18 cellular contexts compared by ENCODE assay signal in the genomic region with DNA sequence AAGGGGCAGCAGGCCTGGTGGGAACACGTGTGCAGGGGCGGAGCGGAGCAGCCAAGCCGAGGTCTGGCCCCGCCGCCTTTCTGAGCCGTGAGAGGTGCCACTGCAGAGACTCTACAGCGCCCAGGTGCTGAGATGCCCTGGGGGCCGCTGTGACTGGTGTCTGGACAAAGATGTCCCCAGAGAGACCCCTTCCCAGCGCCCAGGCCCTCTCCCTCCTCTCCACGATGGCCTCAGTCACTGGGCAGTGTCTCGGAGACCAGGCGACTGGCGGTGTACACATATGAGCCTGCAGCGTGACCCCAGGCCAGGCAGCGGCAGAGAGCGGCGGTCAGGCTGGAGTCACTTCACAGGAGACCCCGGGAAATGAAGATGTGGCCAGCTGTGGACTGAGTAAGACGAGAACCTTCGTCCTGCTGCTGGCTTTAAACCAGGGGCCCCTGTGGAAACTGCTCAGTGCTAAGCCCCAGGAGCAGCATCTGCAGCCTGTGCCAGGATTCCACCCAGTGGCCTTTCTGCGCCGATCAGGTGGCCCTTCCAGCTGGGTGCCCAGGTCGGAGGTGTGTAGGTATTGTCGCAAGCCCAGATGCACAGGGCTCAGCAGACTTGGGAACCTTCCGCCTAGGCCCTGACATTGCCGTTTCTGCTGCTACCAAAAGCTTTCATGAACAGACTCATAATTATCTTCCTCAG. TPM values are rescaled to one million over a fixed set of nuclear protein-coding genes. Genes with fewer than 3 reads are reported as not detected.
A peak's percentile ranks its signal among the peaks of the same experiment; 100 is the strongest.
DNase-seq lines count a peak whose midpoint lies in the region; ATAC-seq lines count a peak whose summit lies in the region.
"Had no signal": no experiment of that assay in that cellular context is flagged by ENCODE, and none has a peak within 500 bp of the region (broad histone marks: within the 10 kb centered on the region; RNA-seq: fewer than 3 reads in every experiment).

No MANE protein-coding gene starts in this region.

- no peaks in the 10 kb centered on the region for H3K9me3 Mint-ChIP-seq in dendritic cell treated with granulocyte-macrophage colony-stimulating factor and Interleukin-4, amounts not matched to agents 40 ng/mL and 50 ng/mL, for 4 days
- H3K9me3 Mint-ChIP-seq: CD4-positive, alpha-beta T cell; CD8-positive, alpha-beta T cell had no signal

- H3K27me3 Mint-ChIP-seq in dendritic cell treated with granulocyte-macrophage colony-stimulating factor and Interleukin-4, amounts not matched to agents 40 ng/mL and 50 ng/mL, for 4 days = peaks cover 3% of the 10 kb centered on the region
- H3K27me3 Mint-ChIP-seq: CD4-positive, alpha-beta T cell had no signal

- DNase-seq in Daoy (ENCODE audit: low read depth) = peak; percentile 22
- DNase-seq in neuronal stem cell (ENCODE audit: low spot score) = no peak
- no peak for DNase-seq in mesendoderm
- DNase-seq in NCI-H146 (lab: John Stamatoyannopoulos, UW) = no peak
- DNase-seq: 8988T; BE2C; Caco-2; Calu3; CD4-positive, alpha-beta T cell; CD8-positive, alpha-beta T cell; DMS79 treated with DMSO at 0.1 percent for 48 hours; EL; GDM1 had no signal

- H2BK5ac ChIP-seq in neuronal stem cell (ENCODE audit: low read length) (no peak overlapping the region), mesendoderm (ENCODE audit: low read length) (no peak overlapping the region)

- H4K91ac ChIP-seq in neuronal stem cell (ENCODE audit: low read depth, low read length, poor library complexity) = no peak overlapping the region

- H3K79me1 ChIP-seq in neuronal stem cell (ENCODE audit: low read depth, low read length) (peaks cover 3% of the 10 kb centered on the region), mesendoderm (ENCODE audit: low read length) (no peaks in the 10 kb centered on the region)

- H3K4me1 ChIP-seq in BLaER1 (peaks cover 76% of the 10 kb centered on the region), neuronal stem cell (ENCODE audit: control insufficient read depth in 2 of 2, insufficient read depth in 1 of 2, low read depth in 1 of 2, low read length in 2 of 2) (no peaks in the 10 kb centered on the region), mesendoderm (ENCODE audit: control insufficient read depth, low read depth, low read length) (no peaks in the 10 kb centered on the region)
- H3K4me1 ChIP-seq: BE2C, Caco-2 had no signal

- no peaks in the 10 kb centered on the region for H3K27me3 ChIP-seq in BLaER1
- H3K27me3 ChIP-seq in neuronal stem cell (ENCODE audit: control insufficient read depth in 3 of 3, insufficient read depth in 3 of 3, low read depth in 1 of 3, low read length in 3 of 3) = no peaks in the 10 kb centered on the region
- no peaks in the 10 kb centered on the region for H3K27me3 ChIP-seq in mesendoderm (ENCODE audit: insufficient read depth, low read length, poor library complexity)
- H3K27me3 ChIP-seq: BE2C; BLaER1 treated with 17β-estradiol and CSF1 and Interleukin-3, amounts not matched to agents 10 nM and 100 nM had no signal

- no peak overlapping the region for H2BK15ac ChIP-seq in neuronal stem cell (ENCODE audit: low read length)
- H2BK15ac ChIP-seq in mesendoderm (replicated peaks; ENCODE audit: low read depth) = no peak overlapping the region

- H3K4me3 ChIP-seq in BLaER1 (no peak overlapping the region), neuronal stem cell (ENCODE audit: low read length in 2 of 2) (no peak overlapping the region), mesendoderm (ENCODE audit: low read length) (no peak overlapping the region)
- H3K4me3 ChIP-seq: BLaER1 treated with 17β-estradiol and CSF1 and Interleukin-3, amounts not matched to agents 10 nM and 100 nM had no signal

- no peak for ATAC-seq in GM19395 (IDR thresholded peaks at IDR 0.05; ENCODE audit: unreplicated experiment)
- ATAC-seq: CD8-positive, alpha-beta T cell had no signal

- WGBS in neuronal stem cell (ENCODE audit: extremely low coverage in 2 of 2, insufficient read length in 2 of 2, insufficient replicate concordance in 1 of 2), 2 donors = no CpG with 5 or more reads among the region's 27 CpGs
- no CpG with 5 or more reads among the region's 27 CpGs for WGBS in mesendoderm (ENCODE audit: extremely low coverage, insufficient coverage, low lambda C conversion rate)

- H3K79me2 ChIP-seq in mesendoderm (ENCODE audit: control insufficient read depth, insufficient read depth, low read length) = no peaks in the 10 kb centered on the region

- peak overlapping the region; percentile 20 for H3K27ac Mint-ChIP-seq in dendritic cell treated with granulocyte-macrophage colony-stimulating factor and Interleukin-4, amounts not matched to agents 40 ng/mL and 50 ng/mL, for 4 days
- H3K27ac Mint-ChIP-seq: CD4-positive, alpha-beta T cell; CD8-positive, alpha-beta T cell had no signal

- H3K23ac ChIP-seq in neuronal stem cell (ENCODE audit: low read depth, low read length, poor library complexity) (no peak overlapping the region), mesendoderm (ENCODE audit: low read length) (no peak overlapping the region)

- peaks cover 5% of the 10 kb centered on the region for H3K4me1 Mint-ChIP-seq in dendritic cell treated with granulocyte-macrophage colony-stimulating factor and Interleukin-4, amounts not matched to agents 40 ng/mL and 50 ng/mL, for 4 days (ENCODE audit: low read depth)

- no peak overlapping the region for H4K5ac ChIP-seq in mesendoderm (ENCODE audit: low read length)

- no peak overlapping the region for H3K18ac ChIP-seq in neuronal stem cell (ENCODE audit: low read length)
- no peak overlapping the region for H3K18ac ChIP-seq in mesendoderm (ENCODE audit: low read length)

- no peak overlapping the region for H2BK12ac ChIP-seq in neuronal stem cell (ENCODE audit: low read length)

- no peak overlapping the region for H3K56ac ChIP-seq in mesendoderm (ENCODE audit: low read length)

- H3K4me2 ChIP-seq in BLaER1 = 0 out of 2 replicates have a peak overlapping the region, but pooled peaks have one; percentile 9
- H3K4me2 ChIP-seq in neuronal stem cell (ENCODE audit: insufficient read depth, low read length, poor library complexity, severe bottlenecking) = no peak overlapping the region
- no peak overlapping the region for H3K4me2 ChIP-seq in mesendoderm (ENCODE audit: low read length)

- H3K36me3 ChIP-seq in BLaER1 (no peaks in the 10 kb centered on the region), neuronal stem cell (replicated peaks in 1 of 2; ENCODE audit: control insufficient read depth in 2 of 2, insufficient read depth in 2 of 2, low read length in 2 of 2) (peaks cover 21 to 67% of the 10 kb centered on the region in 2 donors), mesendoderm (ENCODE audit: control insufficient read depth, insufficient read depth, low read length) (no peaks in the 10 kb centered on the region)
- H3K36me3 ChIP-seq: BE2C; BLaER1 treated with 17β-estradiol and CSF1 and Interleukin-3, amounts not matched to agents 10 nM and 100 nM had no signal

- H3K9me3 ChIP-seq in BLaER1 (no peaks in the 10 kb centered on the region), neuronal stem cell (replicated peaks in 1 of 2; ENCODE audit: control insufficient read depth in 2 of 2, insufficient read depth in 1 of 2, low read depth in 1 of 2, low read length in 2 of 2) (no peaks in the 10 kb centered on the region)
- H3K9me3 ChIP-seq: BE2C; BLaER1 treated with 17β-estradiol and CSF1 and Interleukin-3, amounts not matched to agents 10 nM and 100 nM; Caco-2 had no signal

- H2AK5ac ChIP-seq in neuronal stem cell (ENCODE audit: low read depth, low read length) (no peak overlapping the region), mesendoderm (ENCODE audit: low read length) (no peak overlapping the region)

- H3K14ac ChIP-seq in neuronal stem cell (ENCODE audit: low read length) = no peak overlapping the region

- peaks cover 23% of the 10 kb centered on the region; the same call in 1 of the 2 replicates for H4K20me1 ChIP-seq in BLaER1

- intact Hi-C loops in dendritic cell treated with granulocyte-macrophage colony-stimulating factor and Interleukin-4, amounts not matched to agents 40 ng/mL and 50 ng/mL, for 4 days (cut with micrococcal nuclease) = no loop called here

- H4K8ac ChIP-seq in neuronal stem cell (ENCODE audit: low read depth, low read length) (no peak overlapping the region), mesendoderm (ENCODE audit: low read depth, low read length) (no peak overlapping the region)

- H3K4ac ChIP-seq in neuronal stem cell (ENCODE audit: low read length) = no peak overlapping the region
- no peak overlapping the region for H3K4ac ChIP-seq in mesendoderm (ENCODE audit: low read depth, low read length)

- H2AFZ ChIP-seq in neuronal stem cell (ENCODE audit: low read length) = no peak overlapping the region

- no peaks in the 10 kb centered on the region for H3K36me3 Mint-ChIP-seq in dendritic cell treated with granulocyte-macrophage colony-stimulating factor and Interleukin-4, amounts not matched to agents 40 ng/mL and 50 ng/mL, for 4 days (ENCODE audit: low read depth)
- H3K36me3 Mint-ChIP-seq: CD8-positive, alpha-beta T cell had no signal

- no peak overlapping the region for H3K27ac ChIP-seq in BLaER1
- H3K27ac ChIP-seq in neuronal stem cell (replicated peaks; ENCODE audit: low read length) = no peak overlapping the region
- H3K27ac ChIP-seq in mesendoderm (ENCODE audit: low read depth, low read length) = no peak overlapping the region
- H3K27ac ChIP-seq: BLaER1 treated with 17β-estradiol and CSF1 and Interleukin-3, amounts not matched to agents 10 nM and 100 nM; C4-2B had no signal

- H3K4me3 Mint-ChIP-seq in dendritic cell treated with granulocyte-macrophage colony-stimulating factor and Interleukin-4, amounts not matched to agents 40 ng/mL and 50 ng/mL, for 4 days = no peak overlapping the region
- H3K4me3 Mint-ChIP-seq: CD4-positive, alpha-beta T cell; CD8-positive, alpha-beta T cell had no signal

- no peak overlapping the region for H2BK120ac ChIP-seq in neuronal stem cell (ENCODE audit: low read depth, low read length)
- H2BK120ac ChIP-seq in mesendoderm (ENCODE audit: low read depth, low read length) = no peak overlapping the region

- no peak overlapping the region for H3K9ac ChIP-seq in BLaER1
- H3K9ac ChIP-seq in neuronal stem cell (ENCODE audit: low read depth, low read length, poor library complexity) = peak overlapping the region; percentile 60
- H3K9ac ChIP-seq in mesendoderm (ENCODE audit: low read length) = no peak overlapping the region
- H3K9ac ChIP-seq: BLaER1 treated with 17β-estradiol and CSF1 and Interleukin-3, amounts not matched to agents 10 nM and 100 nM had no signal

RNA-seq across cellular contexts. Expression of gene MOB2, which starts 34.7 kb away (rescaled TPM):
- total RNA-seq in Daoy (2014; rRNA removed; shearing (Covaris generic)) = 14.6 and 21.0 TPM in 2 replicates
- polyA plus RNA-seq in neuronal stem cell (2013, experiment 1 of 2) = 11.1 TPM
- 11.5 TPM for polyA plus RNA-seq in neuronal stem cell (2013, experiment 2 of 2)
- polyA plus RNA-seq in mesendoderm (2013, experiment 1 of 2) = 8.7 TPM
- polyA plus RNA-seq in mesendoderm (2013, experiment 2 of 2) = 8.7 TPM
